Comparison of ENCODE assay signal across 8 cellular contexts in genomic region chr11:5394091-5394490, GRCh38. TPM values are rescaled to one million over a fixed set of nuclear protein-coding genes. Genes with fewer than 3 reads are reported as not detected.
"Had no signal": no experiment of that assay in that cellular context is flagged by ENCODE, and none has a peak within 500 bp of the region (broad histone marks: within the 10 kb centered on the region; RNA-seq: fewer than 3 reads in every experiment).

No MANE protein-coding gene starts in this region.

- H3K4me3 ChIP-seq: GM12878 had no signal

- DNase-seq: GDM1, GF-D8 had no signal

- ATAC-seq: GM12878 had no signal

- FAIRE-seq: G401.6, GM12878, GM12891, GM18507, GM19239 had no signal

RNA-seq across cellular contexts. Expression of gene OR51M1, which starts 10.5 kb away (rescaled TPM):
- total RNA-seq: G401, GM12878 had no signal

RNA-seq across cellular contexts. Expression of gene OR51Q1, which starts 27.8 kb away (rescaled TPM):
- total RNA-seq: G401, GM12878 had no signal
- polyA plus RNA-seq: GM12878 had no signal

RNA-seq across cellular contexts. Expression of gene OR51B6, which starts 42.8 kb away (rescaled TPM):
- total RNA-seq: G401 had no signal
- polyA plus RNA-seq: GM12878 had no signal

RNA-seq across cellular contexts. Expression of gene OR51I1, which starts 47.2 kb away (rescaled TPM):
- total RNA-seq: G401 had no signal

RNA-seq across cellular contexts. Expression of gene OR51B5, which starts 50.8 kb away (rescaled TPM):
- total RNA-seq: G401 had no signal
